14 cellular contexts compared by ENCODE assay signal in the genomic region with DNA sequence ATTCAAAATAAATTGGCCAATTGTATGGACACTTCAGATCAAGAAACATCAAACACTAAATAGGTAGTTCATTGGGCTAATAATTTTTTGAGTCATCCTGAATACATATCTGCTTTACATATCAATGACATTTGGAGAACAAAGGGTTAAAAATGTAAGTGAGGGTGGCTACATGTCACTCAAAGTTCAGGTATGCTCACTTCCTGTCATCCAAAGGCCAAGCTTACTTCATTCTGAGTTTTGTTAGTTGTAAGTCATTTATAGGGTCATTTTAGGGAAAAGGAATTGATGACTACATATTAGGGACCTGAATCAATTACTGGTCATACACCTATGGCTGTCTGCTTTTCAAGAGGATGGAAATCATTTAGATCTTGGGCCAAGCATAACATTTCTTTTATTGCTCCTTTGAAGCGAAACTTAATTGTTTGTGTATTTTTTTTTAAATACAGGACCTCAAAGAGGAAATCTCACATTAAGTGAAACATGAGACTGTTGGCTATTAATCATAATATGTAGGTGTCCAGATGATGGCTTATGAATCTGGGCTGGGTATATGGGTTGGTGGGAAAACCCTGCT.
DNase-seq lines count a peak whose midpoint lies in the region; ATAC-seq and TF ChIP-seq lines count a peak whose summit lies in the region.
"Had no signal": no experiment of that assay in that cellular context is flagged by ENCODE, and none has a peak within 500 bp of the region (broad histone marks: within the 10 kb centered on the region; RNA-seq: fewer than 3 reads in every experiment).

No MANE protein-coding gene starts in this region.

- peak; percentile 51 for ATAC-seq in activated CD8-positive, alpha-beta T cell treated with anti-CD3 and anti-CD28 coated beads for 36 hours
- ATAC-seq in activated CD8-positive, alpha-beta T cell treated with anti-CD3 and anti-CD28 coated beads, Interleukin-2, amount 10 ng/mL, durations not matched to agents 7 days and 5 days, result no peak
- no peak for ATAC-seq in GM19035 (IDR thresholded peaks at IDR 0.05; ENCODE audit: unreplicated experiment)
- ATAC-seq: A549 had no signal

- CTCF ChIA-PET in activated CD8-positive, alpha-beta T cell treated with anti-CD3 and anti-CD28 coated beads for 36 hours (lab: Charles Lee), result interaction anchor here (1.4 to 1.6 kb wide), 2 partner anchors 107 to 284 kb away, joined by 3 to 4 read pairs; no protein-coding TSS in a partner anchor
- CTCF ChIA-PET in activated CD8-positive, alpha-beta T cell treated with anti-CD3 and anti-CD28 coated beads, Interleukin-2, amount 10 ng/mL, durations not matched to agents 7 days and 5 days (lab: Charles Lee), result interaction anchor here (1.2 to 1.9 kb wide), 2 partner anchors 12 to 258 kb away, joined by 3 to 5 read pairs; no protein-coding TSS in a partner anchor

- no peaks in the 10 kb centered on the region for H3K36me3 Mint-ChIP-seq in activated CD8-positive, alpha-beta T cell treated with anti-CD3 and anti-CD28 coated beads for 36 hours (ENCODE audit: low read depth)
- no peaks in the 10 kb centered on the region for H3K36me3 Mint-ChIP-seq in activated CD8-positive, alpha-beta T cell treated with anti-CD3 and anti-CD28 coated beads, Interleukin-2, amount 10 ng/mL, durations not matched to agents 7 days and 5 days (ENCODE audit: low read depth)
- H3K36me3 Mint-ChIP-seq: CD8-positive, alpha-beta memory T cell had no signal

- intact Hi-C loops in activated CD8-positive, alpha-beta T cell treated with anti-CD3 and anti-CD28 coated beads for 36 hours (cut with micrococcal nuclease), result no loop called here

- TF ChIP-seq CTCF in activated CD8-positive, alpha-beta T cell treated with anti-CD3 and anti-CD28 coated beads for 36 hours (IDR thresholded peaks at IDR 0.05), result no peak

- no peak for DNase-seq in activated CD8-positive, alpha-beta T cell treated with anti-CD3 and anti-CD28 coated beads for 36 hours
- no peak for DNase-seq in activated CD8-positive, alpha-beta T cell treated with anti-CD3 and anti-CD28 coated beads, Interleukin-2, amount 10 ng/mL, durations not matched to agents 7 days and 5 days
- DNase-seq in M059J (ENCODE audit: low read depth) (peak; percentile 37), RKO (ENCODE audit: low spot score) (peak; percentile 19), islet precursor cell (no peak), GF-D8 (lab: John Stamatoyannopoulos, UW) (no peak)
- DNase-seq: CD8-positive, alpha-beta memory T cell; NCI-H1048; NCI-H1694 treated with DMSO at 0.1 percent for 48 hours; NCI-H82; SHP77; SK-N-SH had no signal

- no peaks in the 10 kb centered on the region for H3K27me3 Mint-ChIP-seq in activated CD8-positive, alpha-beta T cell treated with anti-CD3 and anti-CD28 coated beads for 36 hours
- no peaks in the 10 kb centered on the region for H3K27me3 Mint-ChIP-seq in activated CD8-positive, alpha-beta T cell treated with anti-CD3 and anti-CD28 coated beads, Interleukin-2, amount 10 ng/mL, durations not matched to agents 7 days and 5 days (ENCODE audit: low read depth)

- H3K4me3 Mint-ChIP-seq in activated CD8-positive, alpha-beta T cell treated with anti-CD3 and anti-CD28 coated beads for 36 hours, result no peak overlapping the region
- H3K4me3 Mint-ChIP-seq in activated CD8-positive, alpha-beta T cell treated with anti-CD3 and anti-CD28 coated beads, Interleukin-2, amount 10 ng/mL, durations not matched to agents 7 days and 5 days, result no peak overlapping the region
- H3K4me3 Mint-ChIP-seq: CD8-positive, alpha-beta memory T cell had no signal

- H3K27ac Mint-ChIP-seq in activated CD8-positive, alpha-beta T cell treated with anti-CD3 and anti-CD28 coated beads for 36 hours, result no peak overlapping the region
- H3K27ac Mint-ChIP-seq in activated CD8-positive, alpha-beta T cell treated with anti-CD3 and anti-CD28 coated beads, Interleukin-2, amount 10 ng/mL, durations not matched to agents 7 days and 5 days, result no peak overlapping the region
- H3K27ac Mint-ChIP-seq: CD8-positive, alpha-beta memory T cell had no signal

- H3K4me1 Mint-ChIP-seq in activated CD8-positive, alpha-beta T cell treated with anti-CD3 and anti-CD28 coated beads for 36 hours (ENCODE audit: low read depth), result peaks cover 22% of the 10 kb centered on the region
- peaks cover 9% of the 10 kb centered on the region for H3K4me1 Mint-ChIP-seq in activated CD8-positive, alpha-beta T cell treated with anti-CD3 and anti-CD28 coated beads, Interleukin-2, amount 10 ng/mL, durations not matched to agents 7 days and 5 days (ENCODE audit: low read depth)
- H3K4me1 Mint-ChIP-seq: CD8-positive, alpha-beta memory T cell had no signal

- POLR2A ChIA-PET in activated CD8-positive, alpha-beta T cell treated with anti-CD3 and anti-CD28 coated beads for 36 hours (lab: Charles Lee), result interaction anchor here (0.7 to 0.9 kb wide), 2 partner anchors 26 to 91 kb away, joined by 3 read pairs; no protein-coding TSS in a partner anchor
- POLR2A ChIA-PET in activated CD8-positive, alpha-beta T cell treated with anti-CD3 and anti-CD28 coated beads, Interleukin-2, amount 10 ng/mL, durations not matched to agents 7 days and 5 days (lab: Charles Lee), result no interaction called here

- H3K9me3 Mint-ChIP-seq in activated CD8-positive, alpha-beta T cell treated with anti-CD3 and anti-CD28 coated beads for 36 hours, result no peaks in the 10 kb centered on the region
- no peaks in the 10 kb centered on the region for H3K9me3 Mint-ChIP-seq in activated CD8-positive, alpha-beta T cell treated with anti-CD3 and anti-CD28 coated beads, Interleukin-2, amount 10 ng/mL, durations not matched to agents 7 days and 5 days (ENCODE audit: insufficient read depth)
- H3K9me3 Mint-ChIP-seq: CD8-positive, alpha-beta memory T cell had no signal

Comparison
In these comparisons a context has a peak if more than half of its experiments do, and no peak if none do; other contexts are left out.
1. DNase-seq: peak in M059J (single experiment) and RKO (single experiment); none in activated CD8-positive, alpha-beta T cell treated with anti-CD3 and anti-CD28 coated beads for 36 hours (single experiment), activated CD8-positive, alpha-beta T cell treated with anti-CD3 and anti-CD28 coated beads, Interleukin-2, amount 10 ng/mL, durations not matched to agents 7 days and 5 days (single experiment), islet precursor cell (single experiment) and GF-D8 (single experiment).